In the genomic region with DNA sequence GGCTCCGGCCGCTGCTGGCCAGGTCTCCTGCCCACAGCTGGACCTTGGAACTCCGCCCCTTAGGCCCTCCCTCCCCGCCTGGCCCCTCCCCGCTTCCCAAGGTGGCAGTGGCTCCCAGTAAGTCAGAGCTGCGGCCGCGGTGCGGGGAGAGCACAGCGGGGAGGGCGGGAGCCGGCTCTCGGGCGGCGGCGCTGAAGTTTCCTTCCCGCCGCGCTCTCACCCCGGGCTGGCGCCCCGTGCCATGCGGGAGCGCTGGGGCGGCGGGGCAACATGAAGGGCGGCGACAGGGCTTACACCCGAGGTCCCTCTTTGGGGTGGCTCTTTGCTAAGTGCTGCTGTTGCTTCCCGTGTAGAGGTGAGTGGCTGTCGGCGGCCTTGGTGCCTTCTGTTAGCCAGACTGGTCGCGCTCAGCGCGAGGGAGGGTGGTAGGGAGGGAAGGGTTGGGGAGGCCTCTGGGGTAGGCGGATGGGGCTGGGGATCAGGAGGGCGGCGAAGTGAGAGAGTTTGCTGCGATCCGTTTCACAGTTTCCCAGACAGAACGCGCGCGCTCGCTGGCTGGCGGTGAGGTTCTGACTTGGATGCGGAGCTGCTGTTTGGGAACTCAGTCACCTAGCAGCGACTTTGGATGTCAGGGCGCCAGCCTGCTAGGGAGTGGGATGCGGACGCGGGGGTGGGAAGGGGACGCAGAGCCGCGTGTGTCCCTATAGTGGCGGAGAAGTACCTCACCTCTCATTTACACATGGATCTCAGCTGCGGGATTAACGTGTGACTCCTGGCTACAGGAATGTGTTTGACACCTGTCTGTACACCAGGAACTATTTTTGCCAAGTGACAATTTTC, we compare ENCODE assay signal across 7 cellular contexts.
DNase-seq lines count a peak whose midpoint lies in the region; ATAC-seq lines count a peak whose summit lies in the region.

No MANE protein-coding gene starts in this region.

- H3K9ac ChIP-seq in iPS-15b (ENCODE audit: low read depth, low read length), result no peak overlapping the region

- ATAC-seq in GM19395 (IDR thresholded peaks at IDR 0.05; ENCODE audit: unreplicated experiment) (peak; percentile 60), sciatic nerve (peak; percentile 76)

- no peaks in the 10 kb centered on the region for H3K36me3 ChIP-seq in iPS-15b (ENCODE audit: control insufficient read depth, insufficient read depth, low read length)

- DNase-seq in RPMI7951 (ENCODE audit: low read depth) (peak; percentile 58), anterior cingulate cortex (lab: John Stamatoyannopoulos, UW) (peak in 31 of 58 donors; percentile 8 to 62 (median 32)), sciatic nerve (ENCODE audit: low spot score) (peak; percentile 66), SHP77 treated with DMSO at 0.1 percent for 48 hours (lab: John Stamatoyannopoulos, UW) (no peak), NCI-H446 treated with DMSO at 0.1 percent for 48 hours (lab: John Stamatoyannopoulos, UW) (no peak)

- intact Hi-C loops in sciatic nerve (cut with DNase I), result no loop called here

- peaks cover 51% of the 10 kb centered on the region for H3K27me3 ChIP-seq in iPS-15b (ENCODE audit: control insufficient read depth, insufficient read depth, low read length)

- H3K9me3 ChIP-seq in iPS-15b (ENCODE audit: control insufficient read depth, insufficient read depth, low read length), result no peaks in the 10 kb centered on the region

- peak overlapping the region; percentile 65 for H3K4me3 ChIP-seq in iPS-15b (ENCODE audit: low read depth, low read length)

- H3K4me1 ChIP-seq in iPS-15b (ENCODE audit: control insufficient read depth, insufficient read depth, low read length), result peaks cover 22% of the 10 kb centered on the region

Comparison
In these comparisons a context has a peak if more than half of its experiments do, and no peak if none do; other contexts are left out.
1. DNase-seq: peak in RPMI7951 (single experiment), anterior cingulate cortex (31 of 58) and sciatic nerve (single experiment); none in SHP77 treated with DMSO at 0.1 percent for 48 hours (single experiment) and NCI-H446 treated with DMSO at 0.1 percent for 48 hours (single experiment).